In genomic region chr18:3248062-3248669, GRCh38 we compare ENCODE assay signal across 8 cellular contexts. TPM values are rescaled to one million over a fixed set of nuclear protein-coding genes. Genes with fewer than 3 reads are reported as not detected.
DNase-seq lines count a peak whose midpoint lies in the region; ATAC-seq lines count a peak whose summit lies in the region.

No MANE protein-coding gene starts in this region.

- H3K9me3 ChIP-seq in NT2/D1 (ENCODE audit: insufficient read depth, low read length) (peaks cover under 1% of the 10 kb centered on the region; the same call in 1 of the 2 replicates), mesodermal cell (ENCODE audit: control insufficient read depth, low read length) (peaks cover 8% of the 10 kb centered on the region)

- H3K9ac ChIP-seq in NT2/D1 (ENCODE audit: insufficient read length, low read depth): peak overlapping the region; percentile 96

- ATAC-seq in GM21723 (IDR thresholded peaks at IDR 0.05; ENCODE audit: unreplicated experiment): no peak
- ATAC-seq in HG02970 (IDR thresholded peaks at IDR 0.05; ENCODE audit: low FRiP score, unreplicated experiment): no peak

- no peaks in the 10 kb centered on the region for H3K27me3 ChIP-seq in NT2/D1 (ENCODE audit: insufficient read depth, insufficient read length)

- 0 to 1% methylated on average over 16 to 22 of the region's 22 CpGs for WGBS in mesodermal cell (ENCODE audit: insufficient coverage in 2 of 2), 2 experiments

- DNase-seq in SKM-1 treated with dmso at 0.1 percent for 144 hours (lab: John Stamatoyannopoulos, UW; ENCODE audit: unreplicated experiment) (peak; percentile 24), SKM-1 (lab: John Stamatoyannopoulos, UW; ENCODE audit: unreplicated experiment) (no peak), NT2/D1 (ENCODE audit: low read depth, low spot score) (no peak)
- DNase-seq in activated CD8-positive, alpha-beta memory T cell treated with anti-CD3 and anti-CD28 coated beads, Interleukin-2, amount 50 U/mL, for 48 hours: no peak

- peaks cover 18% of the 10 kb centered on the region for H3K36me3 ChIP-seq in NT2/D1 (ENCODE audit: insufficient read depth, insufficient read length, low read length)
- peaks cover 22% of the 10 kb centered on the region for H3K36me3 ChIP-seq in mesodermal cell (ENCODE audit: control insufficient read depth, insufficient read depth, low read length)

- peak overlapping the region; percentile 98 for H3K27ac ChIP-seq in cingulate gyrus (ENCODE audit: low read depth, low read length)
- H3K27ac ChIP-seq in mesodermal cell (ENCODE audit: low read depth, low read length, severe bottlenecking): peak overlapping the region; percentile 98

- no peaks in the 10 kb centered on the region for H3K4me1 ChIP-seq in NT2/D1 (ENCODE audit: insufficient read depth, insufficient read length)
- peaks cover 19% of the 10 kb centered on the region for H3K4me1 ChIP-seq in mesodermal cell (ENCODE audit: control insufficient read depth, insufficient read depth, low read length, poor library complexity, severe bottlenecking)

- H3K4me3 ChIP-seq in NT2/D1 (ENCODE audit: insufficient read length, low read depth) (peak overlapping the region; percentile 94), mesodermal cell (ENCODE audit: extremely low read depth, insufficient read depth, low read length, poor library complexity, severe bottlenecking) (peak overlapping the region; percentile 97)

RNA-seq across cellular contexts. Expression of gene MYL12A, which starts 0.6 kb away (rescaled TPM):
- 586 TPM for polyA plus RNA-seq in mesodermal cell (2013, experiment 1 of 2)
- 589 TPM for polyA plus RNA-seq in mesodermal cell (2013, experiment 2 of 2)

RNA-seq across cellular contexts. Expression of gene MYL12B, which starts 13.8 kb away (rescaled TPM):
- 436 TPM for polyA plus RNA-seq in mesodermal cell (2013, experiment 1 of 2)
- polyA plus RNA-seq in mesodermal cell (2013, experiment 2 of 2): 410 TPM

RNA-seq across cellular contexts. Expression of gene MYOM1, which starts 28.4 kb away (rescaled TPM):
- 0.81 TPM for polyA plus RNA-seq in mesodermal cell (2013, experiment 1 of 2)
- 0.35 TPM for polyA plus RNA-seq in mesodermal cell (2013, experiment 2 of 2)
